20 cellular contexts compared by ENCODE assay signal in genomic region chr4:7232061-7232616, GRCh38. TPM values are rescaled to one million over a fixed set of nuclear protein-coding genes. Genes with fewer than 3 reads are reported as not detected.
A peak's percentile ranks its signal among the peaks of the same experiment; 100 is the strongest.
DNase-seq lines count a peak whose midpoint lies in the region; ATAC-seq lines count a peak whose summit lies in the region.
"Had no signal": no experiment of that assay in that cellular context is flagged by ENCODE, and none has a peak within 500 bp of the region (broad histone marks: within the 10 kb centered on the region; RNA-seq: fewer than 3 reads in every experiment).

No MANE protein-coding gene starts in this region.

- no peak overlapping the region for H2BK5ac ChIP-seq in neuronal stem cell (ENCODE audit: low read length)

- peak overlapping the region; percentile 26 for H2AK5ac ChIP-seq in neuronal stem cell (ENCODE audit: low read depth, low read length)

- no peak overlapping the region for H2BK12ac ChIP-seq in neuronal stem cell (ENCODE audit: low read length)

- H3K27me3 Mint-ChIP-seq in activated naive CD4-positive, alpha-beta T cell treated with anti-CD3 and anti-CD28 coated beads, Interleukin-2, amount 50 U/mL, for 24 hours = peaks cover 1% of the 10 kb centered on the region

- no peak overlapping the region for H3K4me3 ChIP-seq in neuronal stem cell (ENCODE audit: low read length in 2 of 2)
- H3K4me3 ChIP-seq: A549; BLaER1 treated with 17β-estradiol and CSF1 and Interleukin-3, amounts not matched to agents 10 nM and 100 nM; GM12878 had no signal

- H3K4me1 Mint-ChIP-seq in activated naive CD4-positive, alpha-beta T cell treated with anti-CD3 and anti-CD28 coated beads, Interleukin-2, amount 50 U/mL, for 24 hours = no peaks in the 10 kb centered on the region
- H3K4me1 Mint-ChIP-seq: CD4-positive, alpha-beta memory T cell had no signal

- H4K8ac ChIP-seq in neuronal stem cell (ENCODE audit: low read depth, low read length) = no peak overlapping the region

- no peak overlapping the region for H3K4ac ChIP-seq in neuronal stem cell (ENCODE audit: low read length)

- no peak overlapping the region for H3K4me2 ChIP-seq in neuronal stem cell (ENCODE audit: insufficient read depth, low read length, poor library complexity, severe bottlenecking)
- H3K4me2 ChIP-seq: A549; BLaER1 treated with 17β-estradiol and CSF1 and Interleukin-3, amounts not matched to agents 10 nM and 100 nM had no signal

- peaks cover 3% of the 10 kb centered on the region for H3K79me1 ChIP-seq in neuronal stem cell (ENCODE audit: low read depth, low read length)

- H3K4me3 Mint-ChIP-seq in activated naive CD4-positive, alpha-beta T cell treated with anti-CD3 and anti-CD28 coated beads, Interleukin-2, amount 50 U/mL, for 24 hours = no peak overlapping the region
- H3K4me3 Mint-ChIP-seq: CD4-positive, alpha-beta memory T cell had no signal

- no peaks in the 10 kb centered on the region for H3K9me3 ChIP-seq in neuronal stem cell (replicated peaks in 1 of 2; ENCODE audit: control insufficient read depth in 2 of 2, insufficient read depth in 1 of 2, low read depth in 1 of 2, low read length in 2 of 2)
- H3K9me3 ChIP-seq: A549, BE2C had no signal

- no peaks in the 10 kb centered on the region for H3K9me3 Mint-ChIP-seq in activated naive CD4-positive, alpha-beta T cell treated with anti-CD3 and anti-CD28 coated beads, Interleukin-2, amount 50 U/mL, for 24 hours
- H3K9me3 Mint-ChIP-seq in activated naive CD4-positive, alpha-beta T cell treated with anti-CD3 and anti-CD28 coated beads, Interleukin-2, amount 50 U/mL, for 72 hours = no peaks in the 10 kb centered on the region
- H3K9me3 Mint-ChIP-seq: CD4-positive, alpha-beta memory T cell had no signal

- H3K27me3 ChIP-seq in neuronal stem cell (ENCODE audit: control insufficient read depth in 3 of 3, insufficient read depth in 3 of 3, low read depth in 1 of 3, low read length in 3 of 3) = no peaks in the 10 kb centered on the region
- H3K27me3 ChIP-seq: BE2C had no signal

- no peaks in the 10 kb centered on the region for H3K4me1 ChIP-seq in neuronal stem cell (ENCODE audit: control insufficient read depth in 2 of 2, insufficient read depth in 1 of 2, low read depth in 1 of 2, low read length in 2 of 2)
- H3K4me1 ChIP-seq: A549 had no signal

- H3K9ac ChIP-seq in neuronal stem cell (ENCODE audit: low read depth, low read length, poor library complexity) = no peak overlapping the region
- H3K9ac ChIP-seq: BLaER1 treated with 17β-estradiol and CSF1 and Interleukin-3, amounts not matched to agents 10 nM and 100 nM had no signal

- peak overlapping the region; percentile 42 for H3K18ac ChIP-seq in neuronal stem cell (ENCODE audit: low read length)

- no peak overlapping the region for H3K14ac ChIP-seq in neuronal stem cell (ENCODE audit: low read length)

- peak overlapping the region; percentile 4 for H2BK15ac ChIP-seq in neuronal stem cell (ENCODE audit: low read length)

- no peak for ATAC-seq in activated naive CD4-positive, alpha-beta T cell treated with anti-CD3 and anti-CD28 coated beads, Interleukin-2, amount 50 U/mL, for 72 hours
- no peak for ATAC-seq in HG02885 (IDR thresholded peaks at IDR 0.05; ENCODE audit: poor library complexity, unreplicated experiment)
- ATAC-seq: A549, GM12878 had no signal

- no peak overlapping the region for H4K91ac ChIP-seq in neuronal stem cell (ENCODE audit: low read depth, low read length, poor library complexity)

- no CpG with 5 or more reads among the region's 17 CpGs for WGBS in neuronal stem cell (ENCODE audit: extremely low coverage in 2 of 2, insufficient read length in 2 of 2, insufficient replicate concordance in 1 of 2), 2 donors

- H3K36me3 ChIP-seq in neuronal stem cell (replicated peaks in 1 of 2; ENCODE audit: control insufficient read depth in 2 of 2, insufficient read depth in 2 of 2, low read length in 2 of 2) = no peaks in the 10 kb centered on the region
- H3K36me3 ChIP-seq: BE2C; BLaER1 treated with 17β-estradiol and CSF1 and Interleukin-3, amounts not matched to agents 10 nM and 100 nM had no signal

- no peak for DNase-seq in activated naive CD4-positive, alpha-beta T cell treated with anti-CD3 and anti-CD28 coated beads, Interleukin-2, amount 50 U/mL, for 72 hours (ENCODE audit: low spot score in 2 of 2)
- DNase-seq in neuronal stem cell (ENCODE audit: low spot score) (no peak), putamen (ENCODE audit: low spot score) (peak; percentile 18), A172 (ENCODE audit: low spot score) (no peak)
- DNase-seq: ACHN; AML-193; BE2C; CD4-positive, alpha-beta memory T cell; COR-L47; DMS153; EL; GDM1; GOT3; HCEC 1CT had no signal

- no peaks in the 10 kb centered on the region for H3K36me3 Mint-ChIP-seq in activated naive CD4-positive, alpha-beta T cell treated with anti-CD3 and anti-CD28 coated beads, Interleukin-2, amount 50 U/mL, for 24 hours
- H3K36me3 Mint-ChIP-seq in activated naive CD4-positive, alpha-beta T cell treated with anti-CD3 and anti-CD28 coated beads, Interleukin-2, amount 50 U/mL, for 72 hours = no peaks in the 10 kb centered on the region
- H3K36me3 Mint-ChIP-seq: CD4-positive, alpha-beta memory T cell had no signal

- no peak overlapping the region for H3K23ac ChIP-seq in neuronal stem cell (ENCODE audit: low read depth, low read length, poor library complexity)

- H3K27ac Mint-ChIP-seq in activated naive CD4-positive, alpha-beta T cell treated with anti-CD3 and anti-CD28 coated beads, Interleukin-2, amount 50 U/mL, for 24 hours = peak overlapping the region; percentile 53
- H3K27ac Mint-ChIP-seq in activated naive CD4-positive, alpha-beta T cell treated with anti-CD3 and anti-CD28 coated beads, Interleukin-2, amount 50 U/mL, for 72 hours = no peak overlapping the region
- H3K27ac Mint-ChIP-seq: CD4-positive, alpha-beta memory T cell had no signal

- H3K27ac ChIP-seq in neuronal stem cell (replicated peaks; ENCODE audit: low read length) = no peak overlapping the region
- H3K27ac ChIP-seq: 22Rv1; A549; BLaER1 treated with 17β-estradiol and CSF1 and Interleukin-3, amounts not matched to agents 10 nM and 100 nM had no signal

- H2AFZ ChIP-seq in neuronal stem cell (ENCODE audit: low read length) = no peak overlapping the region

- H2BK120ac ChIP-seq in neuronal stem cell (ENCODE audit: low read depth, low read length) = no peak overlapping the region

RNA-seq across cellular contexts. Expression of gene SORCS2, which starts 39.8 kb away (rescaled TPM):
- under 1 TPM in 1 of 2 donors, not detected in 1; 0.25 TPM for total RNA-seq in activated naive CD4-positive, alpha-beta T cell treated with anti-CD3 and anti-CD28 coated beads, Interleukin-2, amount 50 U/mL, for 72 hours
- 2.9 TPM for polyA plus RNA-seq in neuronal stem cell (2013, experiment 1 of 2)
- polyA plus RNA-seq in neuronal stem cell (2013, experiment 2 of 2) = 2.9 TPM
- total RNA-seq in A172 (2014; rRNA removed; shearing (Covaris generic)) = 0.78 and 1.1 TPM in 2 replicates
- total RNA-seq: CD4-positive, alpha-beta memory T cell had no signal
- polyA plus RNA-seq: CD4-positive, alpha-beta memory T cell had no signal
